In the genomic region with DNA sequence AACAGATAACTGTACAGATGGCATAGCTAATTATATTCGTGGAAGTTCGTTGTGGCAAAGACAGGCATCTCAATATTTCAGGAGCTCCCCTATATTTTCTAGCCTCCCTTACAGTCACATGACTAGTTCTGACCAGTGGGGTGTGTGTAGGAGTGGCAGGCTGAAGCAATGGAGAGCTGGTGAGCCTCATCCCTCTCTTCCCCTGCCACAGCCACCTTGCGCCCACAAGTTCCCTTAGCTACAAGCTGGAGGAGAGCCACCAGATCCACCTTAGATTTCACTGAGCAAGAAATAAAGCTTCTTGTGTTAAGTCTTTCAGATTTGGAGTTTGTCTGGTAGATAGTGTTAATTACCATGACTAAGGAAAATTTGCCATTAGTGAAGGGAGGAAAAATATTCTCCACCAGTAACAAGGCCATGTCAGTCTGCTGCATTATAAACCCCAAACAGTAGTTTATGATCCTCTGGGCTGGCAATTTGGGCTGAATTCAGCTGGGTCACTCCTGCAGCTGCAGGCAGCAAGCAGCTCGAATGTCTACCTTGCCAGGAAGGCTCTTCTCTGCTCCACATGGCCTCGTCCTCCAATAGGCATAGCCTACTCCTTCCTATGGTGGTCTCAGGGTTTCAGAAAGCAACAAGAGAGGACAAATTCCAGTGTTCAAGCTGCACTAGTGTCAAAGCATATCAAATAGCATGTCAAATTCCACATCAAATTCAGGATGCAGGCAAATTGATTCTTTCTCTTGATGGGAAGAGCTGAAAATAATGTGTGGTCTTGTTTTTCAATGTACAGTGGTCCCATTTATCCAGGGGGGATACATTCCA, we compare ENCODE assay signal across 13 cellular contexts. TPM values are rescaled to one million over a fixed set of nuclear protein-coding genes. Genes with fewer than 3 reads are reported as not detected.
DNase-seq lines count a peak whose midpoint lies in the region; ATAC-seq, FAIRE-seq and TF ChIP-seq lines count a peak whose summit lies in the region.
"Had no signal": no experiment of that assay in that cellular context is flagged by ENCODE, and none has a peak within 500 bp of the region (broad histone marks: within the 10 kb centered on the region; RNA-seq: fewer than 3 reads in every experiment).

No MANE protein-coding gene starts in this region.

- H3K4me3 Mint-ChIP-seq in endodermal cell: no peak overlapping the region
- H3K4me3 Mint-ChIP-seq: IgD-negative memory B cell had no signal

- H3K27me3 ChIP-seq in right lobe of liver (no peaks in the 10 kb centered on the region), endodermal cell (ENCODE audit: control insufficient read depth, insufficient read depth, low read length, poor library complexity, severe bottlenecking) (no peaks in the 10 kb centered on the region)
- H3K27me3 ChIP-seq: stomach had no signal

- peaks cover 4% of the 10 kb centered on the region for H3K27me3 Mint-ChIP-seq in endodermal cell (ENCODE audit: insufficient read depth)
- H3K27me3 Mint-ChIP-seq: IgD-negative memory B cell had no signal

- H3K4me1 ChIP-seq in right lobe of liver (peaks cover 0 to 39% (median 19%) of the 10 kb centered on the region in 4 donors), endodermal cell (ENCODE audit: control insufficient read depth, insufficient read depth, low read length) (no peaks in the 10 kb centered on the region)

- no peaks in the 10 kb centered on the region for H3K4me1 Mint-ChIP-seq in endodermal cell

- H3K9me3 ChIP-seq in right lobe of liver (no peaks in the 10 kb centered on the region), endodermal cell (ENCODE audit: control insufficient read depth, low read length) (peaks cover 10% of the 10 kb centered on the region)
- H3K9me3 ChIP-seq: stomach had no signal

- H3K27ac ChIP-seq in right lobe of liver: peak overlapping the region; percentile 69 to 88 (median 74)
- no peak overlapping the region for H3K27ac ChIP-seq in endodermal cell (ENCODE audit: low read depth, low read length)
- H3K27ac ChIP-seq: stomach had no signal

- in situ Hi-C loops in Caki2 (cut with HindIII; ENCODE audit: low pct_unique_long_range_greater_than_20kb, low sequenced_read_pairs): no loop called here

- WGBS in right lobe of liver (ENCODE audit: insufficient coverage, low coverage, low lambda C conversion rate, missing lambda C conversion rate): 59% methylated on average over 3 of the region's 5 CpGs
- WGBS in endodermal cell (ENCODE audit: insufficient coverage in 1 of 2, insufficient read length in 1 of 2), 2 experiments: 83 to 90% methylated on average over 1 to 4 of the region's 5 CpGs

- no peaks in the 10 kb centered on the region for H3K36me3 Mint-ChIP-seq in endodermal cell (ENCODE audit: low read depth)

- peaks cover 7% of the 10 kb centered on the region for H3K9me3 Mint-ChIP-seq in endodermal cell

- FAIRE-seq in HTR-8/SVneo (lab: Jason Lieb, UNC): peak; percentile 23

- ATAC-seq in right lobe of liver: no peak
- no peak for ATAC-seq in HG03378 (IDR thresholded peaks at IDR 0.05; ENCODE audit: unreplicated experiment)
- no peak for ATAC-seq in GM18870 (IDR thresholded peaks at IDR 0.05; ENCODE audit: unreplicated experiment)

- H3K36me3 ChIP-seq in right lobe of liver (peaks cover 0 to 5% (median 0%) of the 10 kb centered on the region in 4 donors), endodermal cell (ENCODE audit: control insufficient read depth, insufficient read depth, low read length) (no peaks in the 10 kb centered on the region)

- DNase-seq in Caki2 (ENCODE audit: low read depth) (peak; percentile 73), HTR-8/SVneo (ENCODE audit: insufficient read length, low spot score) (no peak), SW480 (ENCODE audit: low spot score) (peak; percentile 97), right lobe of liver (no peak), NCI-H774 (lab: John Stamatoyannopoulos, UW) (no peak), endodermal cell (no peak)
- DNase-seq: activated CD8-positive, alpha-beta memory T cell treated with anti-CD3 and anti-CD28 coated beads, Interleukin-2, amount 50 U/mL, for 48 hours; COR-L47; stimulated activated CD4-positive, alpha-beta T cell treated with anti-CD3 and anti-CD28 coated beads, Interleukin-1b, Interleukin-23, amount 100 ng/mL, for 48 hours; stomach had no signal

- no peak overlapping the region for H3K9ac ChIP-seq in endodermal cell (ENCODE audit: extremely low read depth, low read length, poor library complexity, severe bottlenecking)

- no peak overlapping the region for H3K27ac Mint-ChIP-seq in endodermal cell
- H3K27ac Mint-ChIP-seq: IgD-negative memory B cell had no signal

- H3K4me3 ChIP-seq in right lobe of liver (no peak overlapping the region), endodermal cell (ENCODE audit: low read length) (no peak overlapping the region)
- H3K4me3 ChIP-seq: stomach had no signal

- TF ChIP-seq CTCF in right lobe of liver (IDR thresholded peaks at IDR 0.05): no peak
- no peak for TF ChIP-seq CTCF in endodermal cell (conservative IDR thresholded peaks at IDR 0.05)

- no peak for TF ChIP-seq POLR2A in right lobe of liver (IDR thresholded peaks at IDR 0.05)

- intact Hi-C loops in right lobe of liver (cut with DNase I): no loop called here

RNA-seq across cellular contexts. Expression of gene RBCK1, which starts 7.4 kb away (rescaled TPM):
- 245 and 298 TPM in 2 replicates for total RNA-seq in Caki2 (2014; rRNA removed; shearing (Covaris generic); ENCODE audit: low replicate concordance)
- total RNA-seq in right lobe of liver (100 to 1,000 TPM in 2 of 6 experiments, 10 to 100 TPM in 4; 63.1 to 113 (median 85.6) TPM), endodermal cell (10 to 100 TPM; 61.7 to 63.7 TPM)
- polyA plus RNA-seq in endodermal cell (2013, experiment 1 of 2): 56.3 TPM
- 44.3 TPM for polyA plus RNA-seq in endodermal cell (2013, experiment 2 of 2)

RNA-seq across cellular contexts. Expression of gene TRIB3, which starts 20.1 kb away (rescaled TPM):
- 170 and 190 TPM in 2 replicates for total RNA-seq in Caki2 (2014; rRNA removed; shearing (Covaris generic); ENCODE audit: low replicate concordance)
- total RNA-seq in right lobe of liver: 100 to 1,000 TPM in 2 of 6 experiments, 10 to 100 TPM in 4; 15.1 to 139 (median 34.1) TPM
- 1 to 10 TPM; 4.0 TPM for total RNA-seq in endodermal cell
- polyA plus RNA-seq in endodermal cell (2013, experiment 1 of 2): 7.6 TPM
- 5.8 TPM for polyA plus RNA-seq in endodermal cell (2013, experiment 2 of 2)

RNA-seq across cellular contexts. Expression of gene NRSN2, which starts 53.8 kb away (rescaled TPM):
- 0.74 and 5.3 TPM in 2 replicates for total RNA-seq in Caki2 (2014; rRNA removed; shearing (Covaris generic); ENCODE audit: low replicate concordance)
- total RNA-seq in right lobe of liver: 1 to 10 TPM; 1.3 to 4.1 (median 1.9) TPM
- total RNA-seq in endodermal cell: 10 to 100 TPM; 24.7 to 38.4 TPM
- 34.9 TPM for polyA plus RNA-seq in endodermal cell (2013, experiment 1 of 2)
- polyA plus RNA-seq in endodermal cell (2013, experiment 2 of 2): 37.1 TPM

Comparison
In these comparisons a context has a peak if more than half of its experiments do, and no peak if none do; other contexts are left out.
1. DNase-seq: peak in Caki2 (single experiment) and SW480 (single experiment); none in HTR-8/SVneo (single experiment), right lobe of liver (0 of 3), NCI-H774 (single experiment) and endodermal cell (single experiment).